2 cellular contexts compared by ENCODE assay signal in genomic region chr17:74981979-74982662, GRCh38.
TF ChIP-seq lines count a peak whose summit lies in the region.

No MANE protein-coding gene starts in this region.

TF ChIP-seq in HEK293, 187 proteins besides CTCF, POLR2A, EP300 and RAD21 (continues in another document):
- TF ChIP-seq SCRT1 (tag by site-specific recombination; IDR thresholded peaks at IDR 0.05; ENCODE audit: borderline replicate concordance) (no peak), ZNF501 (tag by site-specific recombination; IDR thresholded peaks at IDR 0.05) (peak; percentile 98), SP3 (tag by site-specific recombination; IDR thresholded peaks at IDR 0.05) (peak; percentile 74), SALL2 (tag by site-specific recombination; IDR thresholded peaks at IDR 0.05; ENCODE audit: borderline replicate concordance) (no peak), ZSCAN5A (tag by site-specific recombination; IDR thresholded peaks at IDR 0.05) (peak; percentile 91; the same call in 1 of the 2 replicates), ZBTB20 (tag by site-specific recombination; IDR thresholded peaks at IDR 0.05) (peak; percentile 84; the same call in 1 of the 2 replicates), ZNF335 (tag by site-specific recombination; conservative IDR thresholded peaks at IDR 0.05) (peak; percentile 33; the same call in 1 of the 2 replicates), ZNF488 (tag by site-specific recombination; IDR thresholded peaks at IDR 0.05) (no peak), KLF8 (tag by site-specific recombination; IDR thresholded peaks at IDR 0.05) (peak; percentile 88), ZNF2 (tag by site-specific recombination; IDR thresholded peaks at IDR 0.05) (peak; percentile 66; the same call in 1 of the 2 replicates), BCL11B (tag by site-specific recombination; IDR thresholded peaks at IDR 0.05; ENCODE audit: low read depth) (peak; percentile 84), ZEB2 (tag by site-specific recombination; IDR thresholded peaks at IDR 0.05) (peak; percentile 95), ZNF366 (tag by site-specific recombination; conservative IDR thresholded peaks at IDR 0.05) (peak; percentile 49), HOXA7 (CRISPR knock-in tag; IDR thresholded peaks at IDR 0.05; ENCODE audit: borderline replicate concordance) (no peak), ZBTB1 (tag by site-specific recombination; IDR thresholded peaks at IDR 0.05) (peak; percentile 99), ZNF629 (tag by site-specific recombination; IDR thresholded peaks at IDR 0.05) (peak; percentile 92), TRIM28 (IDR thresholded peaks at IDR 0.05; ENCODE audit: borderline replicate concordance, low read length) (peak; percentile 72; the same call in 1 of the 2 replicates), ZSCAN30 (tag by site-specific recombination; IDR thresholded peaks at IDR 0.05) (peak; percentile 40; the same call in 1 of the 2 replicates), ZNF37A (tag by site-specific recombination; IDR thresholded peaks at IDR 0.05) (no peak), ZNF623 (tag by site-specific recombination; IDR thresholded peaks at IDR 0.05) (0 out of 2 replicates have a peak, but pooled peaks have one; percentile 22), ZNF324 (tag by site-specific recombination; IDR thresholded peaks at IDR 0.05) (peak; percentile 86), ZBTB8A (tag by site-specific recombination; IDR thresholded peaks at IDR 0.05) (peak; percentile 87), ZNF221 (tag by site-specific recombination; IDR thresholded peaks at IDR 0.05; ENCODE audit: borderline replicate concordance) (no peak), ZBTB17 (tag by site-specific recombination; IDR thresholded peaks at IDR 0.05) (peak; percentile 94), ZNF76 (tag by site-specific recombination; IDR thresholded peaks at IDR 0.05; ENCODE audit: borderline replicate concordance, low read depth) (peak; percentile 69; the same call in 1 of the 2 replicates), HIC1 (tag by site-specific recombination; IDR thresholded peaks at IDR 0.05) (peak; percentile 74), FEZF1 (tag by site-specific recombination; IDR thresholded peaks at IDR 0.05) (peak; percentile 79), KLF7 (tag by site-specific recombination; IDR thresholded peaks at IDR 0.05; ENCODE audit: borderline replicate concordance) (peak; percentile 86), ZNF704 (tag by site-specific recombination; IDR thresholded peaks at IDR 0.05) (no peak), ZNF585B (tag by site-specific recombination; IDR thresholded peaks at IDR 0.05) (no peak)

TF ChIP-seq in H1, 55 proteins besides CTCF, POLR2A, EP300 and RAD21 (continues in another document):
- TF ChIP-seq POLR2AphosphoS5 (IDR thresholded peaks at IDR 0.05; ENCODE audit: low read depth, low read length) (peak; percentile 90), JUN (IDR thresholded peaks at IDR 0.05; ENCODE audit: low read depth, low read length) (peak; percentile 69), PHF8 (conservative IDR thresholded peaks at IDR 0.05; ENCODE audit: low read depth, low read length) (peak; percentile 85), SIRT6 (IDR thresholded peaks at IDR 0.05; ENCODE audit: low read length) (no peak), RNF2 (IDR thresholded peaks at IDR 0.05; ENCODE audit: borderline replicate concordance, low read depth, low read length, missing control alignments, poor library complexity, severe bottlenecking) (no peak), TBP (IDR thresholded peaks at IDR 0.05; ENCODE audit: low read depth, low read length) (peak; percentile 40; the same call in 1 of the 2 replicates), USF2 (IDR thresholded peaks at IDR 0.05; ENCODE audit: low read length) (no peak), TCF12 (IDR thresholded peaks at IDR 0.05; ENCODE audit: low read depth, low read length) (no peak), CBX5 (IDR thresholded peaks at IDR 0.05; ENCODE audit: low read depth, low read length) (no peak), CHD7 (IDR thresholded peaks at IDR 0.05; ENCODE audit: insufficient replicate concordance, low read length) (no peak), FOSL1 (IDR thresholded peaks at IDR 0.05; ENCODE audit: insufficient read depth, low read depth, low read length) (no peak), MAX (IDR thresholded peaks at IDR 0.05) (peak; percentile 62; the same call in 1 of the 2 replicates), ATF3 (IDR thresholded peaks at IDR 0.05; ENCODE audit: insufficient read depth, low read depth, low read length) (no peak), SP1 (IDR thresholded peaks at IDR 0.05; ENCODE audit: low read depth, low read length) (no peak), SP2 (IDR thresholded peaks at IDR 0.05; ENCODE audit: low read length) (no peak), POU5F1 (IDR thresholded peaks at IDR 0.05; ENCODE audit: low read depth, low read length) (no peak), HDAC2 (IDR thresholded peaks at IDR 0.05; ENCODE audit: borderline replicate concordance in 1 of 2, low read depth in 2 of 2, low read length in 2 of 2) (peak in 1 of 2 experiments; percentile 86; a peak in 1 of 4 replicates), JUND (IDR thresholded peaks at IDR 0.05; ENCODE audit: low read length) (peak; percentile 92), SRF (IDR thresholded peaks at IDR 0.05; ENCODE audit: low read depth, low read length) (no peak), SAP30 (IDR thresholded peaks at IDR 0.05; ENCODE audit: insufficient read depth, insufficient replicate concordance, low read length) (no peak), RBBP5 (IDR thresholded peaks at IDR 0.05; ENCODE audit: borderline replicate concordance, low read depth, low read length) (peak; percentile 82; the same call in 1 of the 2 replicates), SUZ12 (IDR thresholded peaks at IDR 0.05; ENCODE audit: low read length) (no peak), BCL11A (IDR thresholded peaks at IDR 0.05; ENCODE audit: low read depth in 2 of 2, low read length in 2 of 2) (no peak), TEAD4 (IDR thresholded peaks at IDR 0.05; ENCODE audit: low read depth, low read length) (no peak), E2F6 (IDR thresholded peaks at IDR 0.05) (peak; percentile 71), ZNF274 (IDR thresholded peaks at IDR 0.05; ENCODE audit: borderline replicate concordance, extremely low read depth, low read length) (no peak), KDM4A (IDR thresholded peaks at IDR 0.05; ENCODE audit: low read depth, low read length, severe bottlenecking) (peak; percentile 96), ASH2L (IDR thresholded peaks at IDR 0.05; ENCODE audit: low read length) (peak; percentile 99), GTF2F1 (IDR thresholded peaks at IDR 0.05; ENCODE audit: borderline replicate concordance, low read depth, low read length) (no peak), BRCA1 (IDR thresholded peaks at IDR 0.05; ENCODE audit: low read depth, low read length) (no peak), TAF1 (IDR thresholded peaks at IDR 0.05; ENCODE audit: low read depth, low read length) (peak; percentile 76), CREB1 (IDR thresholded peaks at IDR 0.05) (peak; percentile 78), CHD1 (IDR thresholded peaks at IDR 0.05; ENCODE audit: low read depth, low read length) (no peak), NANOG (IDR thresholded peaks at IDR 0.05; ENCODE audit: insufficient read depth, low read depth, low read length, poor library complexity, severe bottlenecking) (peak; percentile 4), SIX5 (IDR thresholded peaks at IDR 0.05; ENCODE audit: low read depth, low read length) (no peak), EZH2 (IDR thresholded peaks at IDR 0.05; ENCODE audit: low read depth, low read length, severe bottlenecking) (peak; percentile 48), GABPA (IDR thresholded peaks at IDR 0.05; ENCODE audit: borderline replicate concordance, insufficient read depth, low read length) (no peak; the same call in 1 of the 2 replicates), RXRA (IDR thresholded peaks at IDR 0.05; ENCODE audit: insufficient read depth, low read depth, low read length) (no peak), CTBP2 (IDR thresholded peaks at IDR 0.05; ENCODE audit: borderline replicate concordance, insufficient read depth, insufficient read length, low read length) (peak; percentile 81), CHD2 (IDR thresholded peaks at IDR 0.05; ENCODE audit: low read length) (peak; percentile 16; the same call in 1 of the 2 replicates), CEBPB (IDR thresholded peaks at IDR 0.05; ENCODE audit: low read depth, low read length) (no peak), HDAC6 (IDR thresholded peaks at IDR 0.05; ENCODE audit: low read depth, low read length) (no peak), BACH1 (IDR thresholded peaks at IDR 0.05; ENCODE audit: low read length) (no peak), SIN3A (conservative IDR thresholded peaks at IDR 0.05 in 1 of 2, IDR thresholded peaks at IDR 0.05 in 1 of 2; ENCODE audit: low read depth in 1 of 2, low read length in 2 of 2) (0 out of 4 replicates have a peak, but pooled peaks have one; percentile 29 to 60)
